In genomic region chr2:191165190-191165643, GRCh38 we compare ENCODE assay signal across 8 cellular contexts. TPM values are rescaled to one million over a fixed set of nuclear protein-coding genes. Genes with fewer than 3 reads are reported as not detected.
DNase-seq lines count a peak whose midpoint lies in the region; ATAC-seq, FAIRE-seq and TF ChIP-seq lines count a peak whose summit lies in the region.

No MANE protein-coding gene starts in this region.

- no peak overlapping the region for H3K9ac ChIP-seq in PC-3 (ENCODE audit: low read length)

- H3K27ac ChIP-seq in PC-3 (ENCODE audit: low read length) (peak overlapping the region; percentile 90; the same call in 1 of the 2 replicates), lower lobe of right lung (no peak overlapping the region)

- POLR2A ChIA-PET in PC-3 (lab: Charles Lee; ENCODE audit: unreplicated experiment) = interaction anchor here (0.8 kb wide), 1 partner anchor 153 kb away, joined by 9 read pairs; no protein-coding TSS in a partner anchor

- no peak overlapping the region for H2AFZ ChIP-seq in PC-3 (ENCODE audit: low read length)

- ATAC-seq in GM19035 (IDR thresholded peaks at IDR 0.05; ENCODE audit: unreplicated experiment) = peak; percentile 92
- ATAC-seq in HG03439 (IDR thresholded peaks at IDR 0.05; ENCODE audit: unreplicated experiment) = peak; percentile 71
- ATAC-seq in PC-3 = peak; percentile 12; the same call in 1 of the 2 replicates
- ATAC-seq in lower lobe of right lung = peak; percentile 85 to 92

- BruUV-seq in PC-3 (replicated peaks; lab: Mats Ljungman, UMichigan) = no TSS peak

- no peaks in the 10 kb centered on the region for H3K79me2 ChIP-seq in PC-3 (ENCODE audit: low read length)

- no peaks in the 10 kb centered on the region for H3K9me2 ChIP-seq in PC-3 (replicated peaks; ENCODE audit: low read length)

- peaks cover 12% of the 10 kb centered on the region for H3F3A ChIP-seq in PC-3 (ENCODE audit: low read length, unreplicated experiment)

- intact Hi-C loops in PC-3 (cut with micrococcal nuclease) = loop anchor here (1.0 to 5.0 kb wide), 3 partner anchors 147 to 356 kb away; no protein-coding TSS in a partner anchor
- intact Hi-C loops in lower lobe of right lung (cut with DNase I) = no loop called here

- CTCF ChIA-PET in PC-3 (lab: Charles Lee) = interaction anchor here (0.5 to 1.2 kb wide), 6 partner anchors 51 to 356 kb away, joined by 3 to 8 read pairs (median 4); no protein-coding TSS in a partner anchor

- H3K36me3 ChIP-seq in PC-3 (ENCODE audit: low read depth, low read length) (no peaks in the 10 kb centered on the region), lower lobe of right lung (no peaks in the 10 kb centered on the region)

- H3K9me3 ChIP-seq in PC-3 (ENCODE audit: low read length) = no peaks in the 10 kb centered on the region
- H3K9me3 ChIP-seq in lower lobe of right lung = no peaks in the 10 kb centered on the region

- DNase-seq in D341Med (ENCODE audit: low spot score) = peak; percentile 26
- peak; percentile 80 for DNase-seq in PC-3
- peak; percentile 82 for DNase-seq in choroid plexus epithelial cell (ENCODE audit: low read depth)
- DNase-seq in lower lobe of right lung = no peak
- peak; percentile 49 for DNase-seq in urothelium cell line (ENCODE audit: low spot score)
- no peak for DNase-seq in NK-92 (lab: John Stamatoyannopoulos, UW; ENCODE audit: unreplicated experiment)

- FAIRE-seq in urothelium cell line (lab: Jason Lieb, UNC) = no peak

- H4K20me1 ChIP-seq in PC-3 (ENCODE audit: low read length) = no peaks in the 10 kb centered on the region

- H3K4me3 ChIP-seq in PC-3 (ENCODE audit: low read length) = no peak overlapping the region
- no peak overlapping the region for H3K4me3 ChIP-seq in choroid plexus epithelial cell (ENCODE audit: low read depth, low read length)
- H3K4me3 ChIP-seq in lower lobe of right lung = no peak overlapping the region

- H3K27me3 ChIP-seq in PC-3 (ENCODE audit: low read length) (no peaks in the 10 kb centered on the region), lower lobe of right lung (ENCODE audit: low read depth) (no peaks in the 10 kb centered on the region)

- H3K4me2 ChIP-seq in PC-3 (ENCODE audit: low read length) = peak overlapping the region; percentile 67

- peak; percentile 94 for TF ChIP-seq CTCF in PC-3 (conservative IDR thresholded peaks at IDR 0.05; ENCODE audit: low read depth, low read length)
- peak; percentile 82 for TF ChIP-seq CTCF in choroid plexus epithelial cell (conservative IDR thresholded peaks at IDR 0.05; ENCODE audit: low read depth, low read length)
- TF ChIP-seq CTCF in lower lobe of right lung (IDR thresholded peaks at IDR 0.05) = peak; percentile 70

- peaks cover 52% of the 10 kb centered on the region for H3K4me1 ChIP-seq in PC-3 (ENCODE audit: insufficient read depth, low read length)
- H3K4me1 ChIP-seq in lower lobe of right lung = peaks cover 38% of the 10 kb centered on the region

RNA-seq across cellular contexts. Expression of gene STAT4, which starts 14.4 kb away (rescaled TPM):
- total RNA-seq in PC-3 (2014; rRNA removed) = 1.6 and 2.2 TPM in 2 replicates
- 5.8 TPM for total RNA-seq in lower lobe of right lung

Comparison
In these comparisons a context has a peak if more than half of its experiments do, and no peak if none do; other contexts are left out.
1. DNase-seq: peak in D341Med (single experiment), PC-3 (single experiment), choroid plexus epithelial cell (single experiment) and urothelium cell line (single experiment); none in lower lobe of right lung (single experiment) and NK-92 (single experiment).
2. ATAC-seq: peak in every context shown above with its lines; median percentile 92 in GM19035; 88 in lower lobe of right lung; 71 in HG03439; 12 in PC-3.
3. Peak in every context shown above with its lines, with median percentiles within 50 percentile points of each other: CTCF ChIP-seq.